Comparison of ENCODE assay signal across 1 cellular context in genomic region chr12:50763637-50764115, GRCh38.
TF ChIP-seq lines count a peak whose summit lies in the region.

ATF1 (plus strand) TSS chr12:50764101; CDS start chr12:50780146, 16,045 bp downstream.

TF ChIP-seq in WTC11, 78 proteins besides CTCF, POLR2A, EP300 and RAD21 (continued from another document):
- TF ChIP-seq PRDM15 (CRISPR knock-in tag; IDR thresholded peaks at IDR 0.05): no peak
- peak; percentile 42; the same call in 1 of the 2 replicates for TF ChIP-seq ARID4B (CRISPR knock-in tag; IDR thresholded peaks at IDR 0.05; ENCODE audit: borderline replicate concordance)
- TF ChIP-seq NR1H2 (CRISPR knock-in tag; IDR thresholded peaks at IDR 0.05): no peak
- peak; percentile 86 for TF ChIP-seq ZNF232 (CRISPR knock-in tag; IDR thresholded peaks at IDR 0.05)
- TF ChIP-seq ZNF281 (CRISPR knock-in tag; IDR thresholded peaks at IDR 0.05): peak; percentile 67; the same call in 1 of the 2 replicates
- no peak for TF ChIP-seq ELF4 (CRISPR knock-in tag; IDR thresholded peaks at IDR 0.05; ENCODE audit: low read depth)
- TF ChIP-seq FOXK1 (CRISPR knock-in tag; IDR thresholded peaks at IDR 0.05): peak; percentile 78
- no peak for TF ChIP-seq IRF2 (CRISPR knock-in tag; IDR thresholded peaks at IDR 0.05; ENCODE audit: borderline replicate concordance, low read depth)
- peak; percentile 51; the same call in 1 of the 2 replicates for TF ChIP-seq CREM (CRISPR knock-in tag; IDR thresholded peaks at IDR 0.05)
- TF ChIP-seq HMGA2 (CRISPR knock-in tag; IDR thresholded peaks at IDR 0.05): 0 out of 2 replicates have a peak, but pooled peaks have one; percentile 6
- no peak for TF ChIP-seq ZNF416 (CRISPR knock-in tag; IDR thresholded peaks at IDR 0.05)
- peak; percentile 98 for TF ChIP-seq ESRRA (CRISPR knock-in tag; IDR thresholded peaks at IDR 0.05; ENCODE audit: borderline replicate concordance)
- TF ChIP-seq FOXP1 (CRISPR knock-in tag; IDR thresholded peaks at IDR 0.05; ENCODE audit: borderline replicate concordance): peak; percentile 74; the same call in 1 of the 2 replicates
- TF ChIP-seq OVOL2 (CRISPR knock-in tag; IDR thresholded peaks at IDR 0.05; ENCODE audit: borderline replicate concordance): no peak
- TF ChIP-seq SMAD4 (CRISPR knock-in tag; IDR thresholded peaks at IDR 0.05): no peak
- TF ChIP-seq ZNF219 (CRISPR knock-in tag; IDR thresholded peaks at IDR 0.05; ENCODE audit: borderline replicate concordance): no peak
- TF ChIP-seq ERG (CRISPR knock-in tag; IDR thresholded peaks at IDR 0.05): no peak
- peak; percentile 97 for TF ChIP-seq USF1 (CRISPR knock-in tag; IDR thresholded peaks at IDR 0.05)
- peak; percentile 91; the same call in 1 of the 2 replicates for TF ChIP-seq FOXP4 (CRISPR knock-in tag; IDR thresholded peaks at IDR 0.05)
- TF ChIP-seq HMGXB4 (CRISPR knock-in tag; IDR thresholded peaks at IDR 0.05): no peak
- TF ChIP-seq NR2C2 (CRISPR knock-in tag; IDR thresholded peaks at IDR 0.05): no peak
- TF ChIP-seq MAX (CRISPR knock-in tag; IDR thresholded peaks at IDR 0.05): peak; percentile 89
- no peak for TF ChIP-seq IRF1 (CRISPR knock-in tag; IDR thresholded peaks at IDR 0.05)
- TF ChIP-seq E2F4 (CRISPR knock-in tag; IDR thresholded peaks at IDR 0.05; ENCODE audit: borderline replicate concordance, low read depth): no peak
- no peak for TF ChIP-seq RORB (CRISPR knock-in tag; IDR thresholded peaks at IDR 0.05)
